Comparison of ENCODE assay signal across 8 cellular contexts in the genomic region with DNA sequence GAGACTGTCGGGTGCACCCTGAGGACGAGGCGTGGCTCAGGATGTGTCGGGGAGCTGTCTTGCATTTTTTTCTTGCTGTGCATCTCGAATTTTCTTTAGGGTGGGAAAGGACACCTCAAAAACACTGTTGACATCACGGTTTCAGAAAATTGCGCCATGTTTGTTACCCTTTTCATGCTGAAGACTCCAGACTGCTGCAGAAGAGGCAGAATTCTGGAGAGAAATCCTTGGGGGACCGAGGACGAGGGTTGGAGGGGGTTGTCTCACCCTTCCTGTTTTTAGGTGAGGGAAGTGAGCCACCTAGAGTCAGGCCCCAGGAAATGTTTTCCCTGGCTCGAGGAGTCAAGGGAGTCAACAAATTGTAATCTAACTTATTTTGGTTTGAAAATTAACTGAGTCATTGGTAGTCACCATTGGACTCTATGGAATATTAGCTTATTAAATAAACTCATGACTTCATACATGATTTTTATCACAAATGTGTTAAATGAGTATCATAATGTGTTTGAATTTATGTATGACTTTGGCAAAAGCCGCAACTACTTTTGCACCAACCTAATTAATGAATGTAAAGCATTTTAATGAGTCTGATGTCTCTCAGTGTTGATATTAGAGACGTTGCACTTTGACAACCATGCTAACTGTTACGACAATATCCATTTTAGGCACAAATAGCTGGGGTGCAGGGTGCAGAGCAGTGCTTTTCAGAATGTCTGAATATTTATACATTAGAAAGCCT. TPM values are rescaled to one million over a fixed set of nuclear protein-coding genes. Genes with fewer than 3 reads are reported as not detected.
DNase-seq lines count a peak whose midpoint lies in the region; ATAC-seq and TF ChIP-seq lines count a peak whose summit lies in the region.

No MANE protein-coding gene starts in this region.

- H3K9me3 Mint-ChIP-seq in CD8-positive, alpha-beta T cell: no peaks in the 10 kb centered on the region
- H3K9me3 Mint-ChIP-seq in naive B cell: no peaks in the 10 kb centered on the region

- peaks cover 13% of the 10 kb centered on the region for H3K27me3 Mint-ChIP-seq in CD8-positive, alpha-beta T cell (ENCODE audit: low read depth)
- peaks cover 15 to 23% (median 23%) of the 10 kb centered on the region in 3 donors for H3K27me3 Mint-ChIP-seq in naive B cell

- H3K36me3 Mint-ChIP-seq in CD8-positive, alpha-beta T cell: peaks cover 26% of the 10 kb centered on the region
- peaks cover 0 to 2% of the 10 kb centered on the region in 2 donors for H3K36me3 Mint-ChIP-seq in naive B cell

- peaks cover 35% of the 10 kb centered on the region for H3K4me1 Mint-ChIP-seq in CD8-positive, alpha-beta T cell (ENCODE audit: low read depth)
- H3K4me1 Mint-ChIP-seq in naive B cell: peaks cover 21 to 39% (median 28%) of the 10 kb centered on the region in 3 donors

- H3K27ac ChIP-seq in CD8-positive, alpha-beta T cell (ENCODE audit: low read depth, low read length): peak overlapping the region; percentile 95

- no peaks in the 10 kb centered on the region for H3K9me3 ChIP-seq in CD8-positive, alpha-beta T cell (ENCODE audit: low read length)

- H3K27ac Mint-ChIP-seq in CD8-positive, alpha-beta T cell: peak overlapping the region; percentile 99
- H3K27ac Mint-ChIP-seq in naive B cell: peak overlapping the region; percentile 96 to 99 (median 98)

- peak; percentile 47 for TF ChIP-seq CTCF in CD8-positive, alpha-beta T cell (IDR thresholded peaks at IDR 0.05)

- DNase-seq in CD8-positive, alpha-beta T cell: peak in 4 of 7 experiments; percentile 49 to 62 (median 54)
- DNase-seq in NCI-H748 (lab: John Stamatoyannopoulos, UW; ENCODE audit: unreplicated experiment) (peak; percentile 87), fibroblast of gingiva (ENCODE audit: low read depth) (peak; percentile 73), naive B cell (no peak)
- peak; percentile 57 for DNase-seq in activated CD8-positive, alpha-beta memory T cell treated with anti-CD3 and anti-CD28 coated beads, Interleukin-2, amount 50 U/mL, for 4 hours
- peak; percentile 58 for DNase-seq in stimulated activated naive CD4-positive, alpha-beta T cell treated with Interleukin-2 at 50 U/mL for 16 hours (lab: John Stamatoyannopoulos, UW)

- POLR2A ChIA-PET in CD8-positive, alpha-beta T cell (lab: Charles Lee): interaction anchor here (0.6 to 3.6 kb wide), 6 partner anchors 11 to 1864 kb away, joined by 3 to 29 read pairs (median 5); a partner anchor contains a TSS

- ATAC-seq in CD8-positive, alpha-beta T cell: peak; percentile 55
- peak; percentile 43 for ATAC-seq in GM19324 (IDR thresholded peaks at IDR 0.05; ENCODE audit: low FRiP score, unreplicated experiment)
- ATAC-seq in HG03442 (IDR thresholded peaks at IDR 0.05; ENCODE audit: unreplicated experiment): peak; percentile 40
- ATAC-seq in naive B cell (ENCODE audit: low read depth in 2 of 2): peak; percentile 55 to 58

- H3K27me3 ChIP-seq in CD8-positive, alpha-beta T cell (ENCODE audit: insufficient read depth, low read length): no peaks in the 10 kb centered on the region

- H3K4me3 ChIP-seq in CD8-positive, alpha-beta T cell (ENCODE audit: low read depth, low read length): peak overlapping the region; percentile 90

- peaks cover 27% of the 10 kb centered on the region for H3K4me1 ChIP-seq in CD8-positive, alpha-beta T cell (ENCODE audit: insufficient read depth, low read length)

- peak overlapping the region; percentile 99 for H3K4me3 Mint-ChIP-seq in CD8-positive, alpha-beta T cell
- H3K4me3 Mint-ChIP-seq in naive B cell: peak overlapping the region; percentile 95 to 100 (median 100)

- no peaks in the 10 kb centered on the region for H3K36me3 ChIP-seq in CD8-positive, alpha-beta T cell (ENCODE audit: insufficient read depth, low read length)

- CTCF ChIA-PET in CD8-positive, alpha-beta T cell (lab: Charles Lee): interaction anchor here (0.6 to 2.2 kb wide), 21 partner anchors 10 to 1802 kb away, joined by 3 to 59 read pairs (median 4); a partner anchor contains a TSS

- intact Hi-C loops in CD8-positive, alpha-beta T cell (cut with DNase I, micrococcal nuclease): loop anchor here (1.0 to 5.0 kb wide), 8 partner anchors 56 to 1801 kb away; a partner anchor contains a TSS

RNA-seq across cellular contexts. Expression of a gene that starts 0.7 kb away (rescaled TPM):
- 10 to 100 TPM; 25.8 to 30.9 TPM for total RNA-seq in CD8-positive, alpha-beta T cell
- polyA plus RNA-seq in naive B cell (ENCODE audit: low read depth in 6 of 6): 10 to 100 TPM in 2 of 6 donors, 1 to 10 TPM in 4; 3.2 to 12.8 (median 9.4) TPM

RNA-seq across cellular contexts. Expression of a gene that starts 28.5 kb away (rescaled TPM):
- total RNA-seq in CD8-positive, alpha-beta T cell: under 1 TPM; 0.50 to 0.71 TPM
- under 1 TPM in 1 of 6 donors, not detected in 5; 0.62 TPM for polyA plus RNA-seq in naive B cell (ENCODE audit: low read depth in 6 of 6)

RNA-seq across cellular contexts. Expression of a gene that starts 55.4 kb away (rescaled TPM):
- total RNA-seq in CD8-positive, alpha-beta T cell: 1 to 10 TPM in 1 of 2 experiments, under 1 TPM in 1; 0.69 to 1.0 TPM
- 1 to 10 TPM in 4 of 6 donors, under 1 TPM in 1, not detected in 1; 0.95 to 4.6 (median 2.6) TPM for polyA plus RNA-seq in naive B cell (ENCODE audit: low read depth in 6 of 6)

RNA-seq across cellular contexts. Expression of a gene that starts 55.5 kb away (rescaled TPM):
- total RNA-seq in CD8-positive, alpha-beta T cell: 1 to 10 TPM; 2.8 to 3.2 TPM
- polyA plus RNA-seq in naive B cell (ENCODE audit: low read depth in 6 of 6): 1 to 10 TPM; 3.0 to 6.2 (median 3.8) TPM
